ENCODE assay signal across 22 cellular contexts in genomic region chr1:17094664-17095063, GRCh38. TPM values are rescaled to one million over a fixed set of nuclear protein-coding genes. Genes with fewer than 3 reads are reported as not detected.
DNase-seq lines count a peak whose midpoint lies in the region; ATAC-seq and TF ChIP-seq lines count a peak whose summit lies in the region.
"Had no signal": no experiment of that assay in that cellular context is flagged by ENCODE, and none has a peak within 500 bp of the region (broad histone marks: within the 10 kb centered on the region; RNA-seq: fewer than 3 reads in every experiment).

No MANE protein-coding gene starts in this region.

- intact Hi-C loops in left lung (cut with DNase I) = no loop called here
- intact Hi-C loops in activated CD8-positive, alpha-beta T cell treated with anti-CD3 and anti-CD28 coated beads for 36 hours (cut with micrococcal nuclease) = no loop called here

- H3K4me1 ChIP-seq in left lung = peaks cover 0 to 32% of the 10 kb centered on the region in 2 donors
- H3K4me1 ChIP-seq: parathyroid adenoma had no signal

- CTCF ChIA-PET in activated CD8-positive, alpha-beta T cell treated with anti-CD3 and anti-CD28 coated beads for 36 hours (lab: Charles Lee) = no interaction called here
- CTCF ChIA-PET in WTC11 (lab: Charles Lee) = no interaction called here

- H3K27me3 ChIP-seq in left lung = no peaks in the 10 kb centered on the region

- no peak overlapping the region for H3K4me3 ChIP-seq in left lung
- H3K4me3 ChIP-seq: esophagus squamous epithelium, smooth muscle cell had no signal

- ATAC-seq in HG03565 (IDR thresholded peaks at IDR 0.05; ENCODE audit: unreplicated experiment) = peak; percentile 69
- ATAC-seq in left lung = peak; percentile 66
- ATAC-seq in activated CD8-positive, alpha-beta T cell treated with anti-CD3 and anti-CD28 coated beads for 36 hours = no peak
- ATAC-seq in GM19397 (IDR thresholded peaks at IDR 0.05; ENCODE audit: unreplicated experiment) = no peak
- ATAC-seq in WTC11 = no peak
- ATAC-seq: activated CD4-positive, CD25-positive, alpha-beta regulatory T cell treated with anti-CD3 and anti-CD28 coated beads, Interleukin-2, amount 50 U/mL, for 24 hours; stimulated activated naive CD8-positive, alpha-beta T cell treated with anti-CD3 and anti-CD28 coated beads, Interleukin-15, Interleukin-2, amounts not matched to agents 100 U/mL and 50 U/mL, for 24 hours; T-helper 17 cell had no signal

- DNase-seq in ELR (ENCODE audit: low read depth) = peak; percentile 20
- DNase-seq in GM20000 (ENCODE audit: low spot score) = peak; percentile 50
- DNase-seq in left lung = no peak
- DNase-seq in H4 (ENCODE audit: low spot score) = no peak
- no peak for DNase-seq in activated CD8-positive, alpha-beta T cell treated with anti-CD3 and anti-CD28 coated beads for 36 hours
- DNase-seq in WTC11 (ENCODE audit: low spot score) = no peak
- DNase-seq: activated naive CD4-positive, alpha-beta T cell treated with Interleukin-2 at 50 U/mL for 16 hours; CD8-positive, alpha-beta memory T cell; esophagus squamous epithelium; GOT3; hypothalamus; KBM-7; NCI-H1092; NCI-H2171; SHP77; stimulated activated naive CD8-positive, alpha-beta T cell treated with anti-CD3 and anti-CD28 coated beads, Interleukin-15, Interleukin-2, amounts not matched to agents 100 U/mL and 50 U/mL, for 24 hours; T-helper 17 cell had no signal

- no peaks in the 10 kb centered on the region for H3K36me3 Mint-ChIP-seq in activated CD8-positive, alpha-beta T cell treated with anti-CD3 and anti-CD28 coated beads for 36 hours (ENCODE audit: low read depth)
- no peaks in the 10 kb centered on the region for H3K36me3 Mint-ChIP-seq in WTC11
- H3K36me3 Mint-ChIP-seq: CD8-positive, alpha-beta memory T cell had no signal

- H3K27ac Mint-ChIP-seq in activated CD8-positive, alpha-beta T cell treated with anti-CD3 and anti-CD28 coated beads for 36 hours = no peak overlapping the region
- no peak overlapping the region for H3K27ac Mint-ChIP-seq in WTC11
- H3K27ac Mint-ChIP-seq: CD8-positive, alpha-beta memory T cell; T-helper 17 cell had no signal

- H3K4me1 Mint-ChIP-seq in activated CD8-positive, alpha-beta T cell treated with anti-CD3 and anti-CD28 coated beads for 36 hours (ENCODE audit: low read depth) = no peaks in the 10 kb centered on the region
- peaks cover 21% of the 10 kb centered on the region for H3K4me1 Mint-ChIP-seq in WTC11
- H3K4me1 Mint-ChIP-seq: CD8-positive, alpha-beta memory T cell; T-helper 17 cell had no signal

- no peaks in the 10 kb centered on the region for H3K9me3 ChIP-seq in left lung
- H3K9me3 ChIP-seq: esophagus squamous epithelium had no signal

- no peak overlapping the region for H3K27ac ChIP-seq in left lung
- H3K27ac ChIP-seq: esophagus squamous epithelium, parathyroid adenoma had no signal

- no peak overlapping the region for H3K4me3 Mint-ChIP-seq in activated CD8-positive, alpha-beta T cell treated with anti-CD3 and anti-CD28 coated beads for 36 hours
- H3K4me3 Mint-ChIP-seq in WTC11 = no peak overlapping the region
- H3K4me3 Mint-ChIP-seq: CD8-positive, alpha-beta memory T cell; T-helper 17 cell had no signal

- H3K36me3 ChIP-seq in left lung = peaks cover 0 to 34% of the 10 kb centered on the region in 2 donors
- H3K36me3 ChIP-seq: esophagus squamous epithelium had no signal

- no peaks in the 10 kb centered on the region for H3K9me3 Mint-ChIP-seq in activated CD8-positive, alpha-beta T cell treated with anti-CD3 and anti-CD28 coated beads for 36 hours
- H3K9me3 Mint-ChIP-seq in WTC11 = no peaks in the 10 kb centered on the region
- H3K9me3 Mint-ChIP-seq: CD8-positive, alpha-beta memory T cell had no signal

- POLR2A ChIA-PET in activated CD8-positive, alpha-beta T cell treated with anti-CD3 and anti-CD28 coated beads for 36 hours (lab: Charles Lee) = no interaction called here
- POLR2A ChIA-PET in WTC11 (lab: Charles Lee) = no interaction called here

- no peaks in the 10 kb centered on the region for H3K27me3 Mint-ChIP-seq in activated CD8-positive, alpha-beta T cell treated with anti-CD3 and anti-CD28 coated beads for 36 hours
- no peaks in the 10 kb centered on the region; the same call in 1 of the 2 replicates for H3K27me3 Mint-ChIP-seq in WTC11 (ENCODE audit: low read depth)

- no peak for TF ChIP-seq CTCF in GM20000 (IDR thresholded peaks at IDR 0.05; ENCODE audit: extremely low read depth, missing control alignments)
- TF ChIP-seq CTCF in left lung (IDR thresholded peaks at IDR 0.05) = no peak
- no peak for TF ChIP-seq CTCF in activated CD8-positive, alpha-beta T cell treated with anti-CD3 and anti-CD28 coated beads for 36 hours (IDR thresholded peaks at IDR 0.05)
- TF ChIP-seq CTCF in WTC11 (IDR thresholded peaks at IDR 0.05) = no peak

TF ChIP-seq in WTC11, 78 proteins besides CTCF, POLR2A, EP300 and RAD21 (continues in another document):
- TF ChIP-seq ZNF512 (CRISPR knock-in tag; IDR thresholded peaks at IDR 0.05; ENCODE audit: borderline replicate concordance) (no peak), ATF1 (CRISPR knock-in tag; IDR thresholded peaks at IDR 0.05) (no peak), ATF2 (CRISPR knock-in tag; IDR thresholded peaks at IDR 0.05; ENCODE audit: borderline replicate concordance, low read depth) (no peak), CREM (CRISPR knock-in tag; IDR thresholded peaks at IDR 0.05) (no peak), JAZF1 (CRISPR knock-in tag; IDR thresholded peaks at IDR 0.05) (no peak), ARID4B (CRISPR knock-in tag; IDR thresholded peaks at IDR 0.05; ENCODE audit: borderline replicate concordance) (no peak)

RNA-seq across cellular contexts. Expression of gene PADI2, which starts 24.6 kb away (rescaled TPM):
- total RNA-seq in left lung = 10 to 100 TPM in 1 of 2 donors, 1 to 10 TPM in 1; 2.2 to 35.4 TPM
- 0.08 and 0.12 TPM in 2 replicates for total RNA-seq in H4 (2014; rRNA removed; shearing (Covaris generic))
- total RNA-seq in activated CD8-positive, alpha-beta T cell treated with anti-CD3 and anti-CD28 coated beads for 36 hours = not detected
- total RNA-seq in WTC11 (2021) = 3.8 to 5.1 TPM (median 4.4 TPM) in 3 replicates
- total RNA-seq: CD8-positive, alpha-beta memory T cell; smooth muscle cell had no signal

RNA-seq across cellular contexts. Expression of gene SDHB, which starts 40.8 kb away (rescaled TPM):
- total RNA-seq in left lung = 100 to 1,000 TPM in 1 of 2 donors, 10 to 100 TPM in 1; 87.7 to 110 TPM
- total RNA-seq in H4 (2014; rRNA removed; shearing (Covaris generic)) = 322 and 356 TPM in 2 replicates
- total RNA-seq in activated CD8-positive, alpha-beta T cell treated with anti-CD3 and anti-CD28 coated beads for 36 hours = 100 to 1,000 TPM; 135 to 148 TPM
- 81.5 to 90.1 TPM (median 89.5 TPM) in 3 replicates for total RNA-seq in WTC11 (2021)

Comparison
In these comparisons a context has a peak if more than half of its experiments do, and no peak if none do; other contexts are left out.
1. DNase-seq: peak in ELR (single experiment) and GM20000 (single experiment); none in left lung (0 of 2), H4 (single experiment), activated CD8-positive, alpha-beta T cell treated with anti-CD3 and anti-CD28 coated beads for 36 hours (single experiment) and WTC11 (single experiment).
2. ATAC-seq: peak in HG03565 (single experiment) and left lung (single experiment); none in activated CD8-positive, alpha-beta T cell treated with anti-CD3 and anti-CD28 coated beads for 36 hours (single experiment), GM19397 (single experiment) and WTC11 (single experiment).